ENCODE assay signal across 1 cellular context in the genomic region with DNA sequence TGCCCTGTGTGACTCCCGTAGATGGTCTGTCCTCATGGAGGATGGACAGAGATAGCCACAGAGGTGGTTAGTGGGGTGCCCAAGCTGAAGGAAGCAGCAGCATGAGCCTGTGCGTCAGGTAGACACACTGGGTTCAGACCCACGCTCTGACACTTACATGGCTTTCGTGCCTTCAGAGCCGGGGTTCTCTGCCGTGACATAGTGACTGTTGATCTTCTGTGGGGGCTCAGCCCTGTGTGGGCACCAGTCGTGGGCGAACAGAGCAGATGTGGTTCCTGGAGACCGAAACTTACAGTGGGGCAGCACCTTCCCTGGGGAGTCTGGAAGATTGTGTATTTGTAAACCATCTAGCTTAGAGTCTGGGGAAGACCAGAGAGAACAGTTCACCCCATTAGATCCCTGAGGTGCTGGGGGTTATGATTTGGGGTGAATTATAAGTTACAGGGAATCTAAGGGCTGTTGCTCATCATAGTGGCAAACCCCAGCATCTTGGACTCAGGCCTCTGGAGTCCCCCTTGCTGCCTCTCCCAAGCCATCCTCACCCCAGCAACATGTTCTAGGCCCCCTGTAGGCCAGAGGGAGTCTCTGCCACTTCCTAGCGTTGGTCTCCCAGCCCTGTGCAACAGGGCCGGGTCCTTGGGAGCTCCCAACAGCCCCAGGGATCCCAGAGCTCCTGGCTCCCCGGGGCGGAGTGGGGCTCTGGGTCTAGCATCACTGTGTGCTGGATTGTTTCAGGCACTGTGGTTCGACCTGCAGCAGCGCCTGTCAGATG.
TF ChIP-seq lines count a peak whose summit lies in the region.

No MANE protein-coding gene starts in this region.

TF ChIP-seq in HCT116, 20 proteins besides CTCF, POLR2A, EP300 and RAD21:
- no peak for TF ChIP-seq SP1 (IDR thresholded peaks at IDR 0.05; ENCODE audit: low read depth)
- TF ChIP-seq, protein P1, sequence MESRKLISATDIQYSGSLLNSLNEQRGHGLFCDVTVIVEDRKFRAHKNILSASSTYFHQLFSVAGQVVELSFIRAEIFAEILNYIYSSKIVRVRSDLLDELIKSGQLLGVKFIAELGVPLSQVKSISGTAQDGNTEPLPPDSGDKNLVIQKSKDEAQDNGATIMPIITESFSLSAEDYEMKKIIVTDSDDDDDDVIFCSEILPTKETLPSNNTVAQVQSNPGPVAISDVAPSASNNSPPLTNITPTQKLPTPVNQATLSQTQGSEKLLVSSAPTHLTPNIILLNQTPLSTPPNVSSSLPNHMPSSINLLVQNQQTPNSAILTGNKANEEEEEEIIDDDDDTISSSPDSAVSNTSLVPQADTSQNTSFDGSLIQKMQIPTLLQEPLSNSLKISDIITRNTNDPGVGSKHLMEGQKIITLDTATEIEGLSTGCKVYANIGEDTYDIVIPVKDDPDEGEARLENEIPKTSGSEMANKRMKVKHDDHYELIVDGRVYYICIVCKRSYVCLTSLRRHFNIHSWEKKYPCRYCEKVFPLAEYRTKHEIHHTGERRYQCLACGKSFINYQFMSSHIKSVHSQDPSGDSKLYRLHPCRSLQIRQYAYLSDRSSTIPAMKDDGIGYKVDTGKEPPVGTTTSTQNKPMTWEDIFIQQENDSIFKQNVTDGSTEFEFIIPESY (IDR thresholded peaks at IDR 0.05; ENCODE audit: extremely low read depth, insufficient replicate concordance, low read length), result no peak
- TF ChIP-seq TCF7L2 (IDR thresholded peaks at IDR 0.05; ENCODE audit: borderline replicate concordance, extremely low read depth, insufficient read depth, insufficient read length), result no peak
- no peak for TF ChIP-seq YY1 (IDR thresholded peaks at IDR 0.05; ENCODE audit: extremely low read depth, insufficient replicate concordance, low read depth, low read length)
- TF ChIP-seq CEBPB (IDR thresholded peaks at IDR 0.05; ENCODE audit: low read depth), result no peak
- no peak for TF ChIP-seq POLR2AphosphoS5 (IDR thresholded peaks at IDR 0.05; ENCODE audit: low read depth, low read length)
- no peak for TF ChIP-seq ELF1 (IDR thresholded peaks at IDR 0.05; ENCODE audit: borderline replicate concordance, low read depth)
- TF ChIP-seq, protein P2, sequence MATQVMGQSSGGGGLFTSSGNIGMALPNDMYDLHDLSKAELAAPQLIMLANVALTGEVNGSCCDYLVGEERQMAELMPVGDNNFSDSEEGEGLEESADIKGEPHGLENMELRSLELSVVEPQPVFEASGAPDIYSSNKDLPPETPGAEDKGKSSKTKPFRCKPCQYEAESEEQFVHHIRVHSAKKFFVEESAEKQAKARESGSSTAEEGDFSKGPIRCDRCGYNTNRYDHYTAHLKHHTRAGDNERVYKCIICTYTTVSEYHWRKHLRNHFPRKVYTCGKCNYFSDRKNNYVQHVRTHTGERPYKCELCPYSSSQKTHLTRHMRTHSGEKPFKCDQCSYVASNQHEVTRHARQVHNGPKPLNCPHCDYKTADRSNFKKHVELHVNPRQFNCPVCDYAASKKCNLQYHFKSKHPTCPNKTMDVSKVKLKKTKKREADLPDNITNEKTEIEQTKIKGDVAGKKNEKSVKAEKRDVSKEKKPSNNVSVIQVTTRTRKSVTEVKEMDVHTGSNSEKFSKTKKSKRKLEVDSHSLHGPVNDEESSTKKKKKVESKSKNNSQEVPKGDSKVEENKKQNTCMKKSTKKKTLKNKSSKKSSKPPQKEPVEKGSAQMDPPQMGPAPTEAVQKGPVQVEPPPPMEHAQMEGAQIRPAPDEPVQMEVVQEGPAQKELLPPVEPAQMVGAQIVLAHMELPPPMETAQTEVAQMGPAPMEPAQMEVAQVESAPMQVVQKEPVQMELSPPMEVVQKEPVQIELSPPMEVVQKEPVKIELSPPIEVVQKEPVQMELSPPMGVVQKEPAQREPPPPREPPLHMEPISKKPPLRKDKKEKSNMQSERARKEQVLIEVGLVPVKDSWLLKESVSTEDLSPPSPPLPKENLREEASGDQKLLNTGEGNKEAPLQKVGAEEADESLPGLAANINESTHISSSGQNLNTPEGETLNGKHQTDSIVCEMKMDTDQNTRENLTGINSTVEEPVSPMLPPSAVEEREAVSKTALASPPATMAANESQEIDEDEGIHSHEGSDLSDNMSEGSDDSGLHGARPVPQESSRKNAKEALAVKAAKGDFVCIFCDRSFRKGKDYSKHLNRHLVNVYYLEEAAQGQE (IDR thresholded peaks at IDR 0.05; ENCODE audit: low read depth), result no peak
- no peak for TF ChIP-seq CBX3 (IDR thresholded peaks at IDR 0.05; ENCODE audit: low read depth)
- no peak for TF ChIP-seq FOSL1 (IDR thresholded peaks at IDR 0.05; ENCODE audit: low read depth)
- TF ChIP-seq ZFX (IDR thresholded peaks at IDR 0.05), result no peak
- TF ChIP-seq MAX (IDR thresholded peaks at IDR 0.05), result no peak
- TF ChIP-seq ZNF274 (IDR thresholded peaks at IDR 0.05; ENCODE audit: low read depth, low read length), result no peak
